In the genomic region with DNA sequence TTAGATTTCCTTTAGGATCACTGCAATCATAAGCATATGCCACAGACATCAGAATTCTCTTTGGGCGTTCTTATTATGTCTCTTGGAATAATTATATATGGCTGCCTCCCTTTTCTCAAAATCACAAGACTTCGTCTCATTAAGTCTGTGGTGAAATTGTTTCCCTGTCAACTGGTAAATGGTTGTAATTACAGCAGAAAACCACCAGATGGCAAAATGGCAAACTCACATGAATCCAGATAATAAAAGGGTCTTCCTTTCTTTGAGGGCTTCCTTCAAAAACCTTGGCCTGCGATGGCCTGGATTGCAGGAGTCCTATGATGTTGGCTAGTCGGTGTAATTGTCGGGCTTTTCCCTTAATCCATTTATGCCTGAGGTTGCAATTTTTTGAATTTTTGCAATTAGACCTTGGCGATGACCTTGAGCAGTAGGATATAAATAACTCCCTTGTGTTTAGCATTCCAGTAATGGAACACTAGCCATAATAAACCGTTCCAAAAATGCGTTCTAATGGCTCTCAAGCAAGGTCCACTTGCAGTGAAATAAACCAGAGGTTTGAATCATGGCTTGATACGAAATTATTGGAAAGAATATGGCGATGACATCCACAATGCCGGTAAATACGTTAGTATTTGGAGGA, we compare ENCODE assay signal across 9 cellular contexts.
DNase-seq lines count a peak whose midpoint lies in the region; ATAC-seq and TF ChIP-seq lines count a peak whose summit lies in the region.
"Had no signal": no experiment of that assay in that cellular context is flagged by ENCODE, and none has a peak within 500 bp of the region (broad histone marks: within the 10 kb centered on the region; RNA-seq: fewer than 3 reads in every experiment).

No MANE protein-coding gene starts in this region.

- peak; percentile 6 for DNase-seq in NCI-H345 treated with DMSO at 0.1 percent for 48 hours (lab: John Stamatoyannopoulos, UW; ENCODE audit: unreplicated experiment)
- DNase-seq in NCI-H345 (lab: John Stamatoyannopoulos, UW) = no peak
- no peak for DNase-seq in HL-60 (ENCODE audit: low read depth in 1 of 2, low spot score in 1 of 2)
- peak; percentile 37 for DNase-seq in RKO (ENCODE audit: low spot score)
- peak; percentile 40 for DNase-seq in fibroblast of mammary gland (ENCODE audit: low read depth)
- peak; percentile 60 for DNase-seq in pons (ENCODE audit: low spot score)
- DNase-seq in middle frontal gyrus (ENCODE audit: extremely low spot score, low spot score) = no peak

- H3K4me3 ChIP-seq in HL-60 (replicated peaks; ENCODE audit: insufficient read depth, low read length) = no peak overlapping the region
- no peak overlapping the region for H3K4me3 ChIP-seq in fibroblast of mammary gland (ENCODE audit: control insufficient read depth, low read depth, low read length)

- no peak for ATAC-seq in HG03045 (IDR thresholded peaks at IDR 0.05; ENCODE audit: unreplicated experiment)
- ATAC-seq: activated naive CD4-positive, alpha-beta T cell treated with anti-CD3 and anti-CD28 coated beads, Interleukin-2, amount 50 U/mL, for 72 hours had no signal

- TF ChIP-seq CTCF in HL-60 (IDR thresholded peaks at IDR 0.05; ENCODE audit: insufficient read depth, low read length) = peak; percentile 60
- peak; percentile 56 for TF ChIP-seq CTCF in fibroblast of mammary gland (conservative IDR thresholded peaks at IDR 0.05; ENCODE audit: control insufficient read depth, insufficient read depth, low read depth, low read length)

- peaks cover 2% of the 10 kb centered on the region for H3K27me3 ChIP-seq in HL-60 (ENCODE audit: insufficient read depth, poor library complexity, severe bottlenecking)

- H3K27ac ChIP-seq in HL-60 (replicated peaks) = no peak overlapping the region

Comparison
In these comparisons a context has a peak if more than half of its experiments do, and no peak if none do; other contexts are left out.
1. DNase-seq: peak in NCI-H345 treated with DMSO at 0.1 percent for 48 hours (single experiment), RKO (single experiment), fibroblast of mammary gland (single experiment) and pons (single experiment); none in NCI-H345 (single experiment), HL-60 (0 of 2) and middle frontal gyrus (single experiment).